9 cellular contexts compared by ENCODE assay signal in the genomic region with DNA sequence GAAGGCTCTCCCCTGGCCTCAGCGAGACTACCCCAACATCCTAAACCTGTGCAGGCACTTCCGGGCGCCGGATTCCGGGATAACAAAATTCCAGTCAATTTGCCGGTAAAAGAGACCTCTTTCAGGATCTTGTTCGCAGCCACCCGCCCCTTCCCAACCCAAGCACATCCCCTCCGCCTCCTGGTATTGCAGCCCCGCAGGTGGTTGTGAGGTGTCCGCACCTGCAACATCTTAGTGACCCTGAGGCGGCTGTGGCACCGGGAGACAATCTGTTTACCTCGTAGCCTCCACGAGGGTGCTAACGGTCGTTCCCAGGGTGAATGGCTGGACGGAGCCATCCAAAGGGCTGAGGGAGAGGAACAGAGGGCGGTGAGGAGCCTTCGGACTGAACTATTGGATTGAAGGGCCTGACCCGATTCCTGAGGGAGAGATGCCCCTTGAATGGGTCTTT. TPM values are rescaled to one million over a fixed set of nuclear protein-coding genes. Genes with fewer than 3 reads are reported as not detected.
DNase-seq lines count a peak whose midpoint lies in the region; ATAC-seq and TF ChIP-seq lines count a peak whose summit lies in the region.
"Had no signal": no experiment of that assay in that cellular context is flagged by ENCODE, and none has a peak within 500 bp of the region (broad histone marks: within the 10 kb centered on the region; RNA-seq: fewer than 3 reads in every experiment).

No MANE protein-coding gene starts in this region.

- H3K4me3 ChIP-seq in astrocyte of the spinal cord (ENCODE audit: low read depth, low read length) (peak overlapping the region; percentile 39), right lobe of liver (peak overlapping the region; percentile 56 to 60 (median 57)), transverse colon (peak overlapping the region; percentile 26 to 60 (median 48))

- no peak for TF ChIP-seq POLR2A in right lobe of liver (IDR thresholded peaks at IDR 0.05)
- no peak for TF ChIP-seq POLR2A in transverse colon (IDR thresholded peaks at IDR 0.05)

- no peak overlapping the region for H3K27ac Mint-ChIP-seq in activated naive CD4-positive, alpha-beta T cell treated with anti-CD3 and anti-CD28 coated beads, Interleukin-2, amount 50 U/mL, for 24 hours

- peak; percentile 4 to 13 (median 7) for ATAC-seq in right lobe of liver

- H3K27me3 Mint-ChIP-seq in activated naive CD4-positive, alpha-beta T cell treated with anti-CD3 and anti-CD28 coated beads, Interleukin-2, amount 50 U/mL, for 24 hours: peaks cover 44% of the 10 kb centered on the region

- in situ Hi-C loops in astrocyte of the spinal cord (cut with HindIII; ENCODE audit: low sequenced_read_pairs): no loop called here
- in situ Hi-C loops in transverse colon (cut with MboI; ENCODE audit: low pct_ligation_motif_present in 1 of 4, low pct_unique_long_range_greater_than_20kb in 1 of 4, low sequenced_read_pairs in 3 of 4): no loop called here

- H3K9me3 ChIP-seq in right lobe of liver (no peaks in the 10 kb centered on the region), transverse colon (no peaks in the 10 kb centered on the region)

- H3K4me1 ChIP-seq in right lobe of liver: peaks cover 0 to 38% (median 2%) of the 10 kb centered on the region in 4 donors
- peaks cover 0 to 35% (median 4%) of the 10 kb centered on the region in 4 donors for H3K4me1 ChIP-seq in transverse colon

- H3K4me1 Mint-ChIP-seq in activated naive CD4-positive, alpha-beta T cell treated with anti-CD3 and anti-CD28 coated beads, Interleukin-2, amount 50 U/mL, for 24 hours: peaks cover 5% of the 10 kb centered on the region

- H3K36me3 Mint-ChIP-seq in activated naive CD4-positive, alpha-beta T cell treated with anti-CD3 and anti-CD28 coated beads, Interleukin-2, amount 50 U/mL, for 24 hours: no peaks in the 10 kb centered on the region

- intact Hi-C loops in right lobe of liver (cut with DNase I) (no loop called here), transverse colon (cut with DNase I; ENCODE audit: low total_unique reads) (no loop called here)

- TF ChIP-seq CTCF in astrocyte of the spinal cord (IDR thresholded peaks at IDR 0.05; ENCODE audit: low read depth, low read length) (no peak), right lobe of liver (IDR thresholded peaks at IDR 0.05) (no peak), transverse colon (IDR thresholded peaks at IDR 0.05) (no peak)

- peak overlapping the region; percentile 49 for H3K4me3 Mint-ChIP-seq in activated naive CD4-positive, alpha-beta T cell treated with anti-CD3 and anti-CD28 coated beads, Interleukin-2, amount 50 U/mL, for 24 hours

- H3K27ac ChIP-seq in right lobe of liver: peak overlapping the region; percentile 90 to 92 (median 92)
- peak overlapping the region; percentile 79 to 84 (median 84) for H3K27ac ChIP-seq in transverse colon

- H3K9me3 Mint-ChIP-seq in activated naive CD4-positive, alpha-beta T cell treated with anti-CD3 and anti-CD28 coated beads, Interleukin-2, amount 50 U/mL, for 24 hours: no peaks in the 10 kb centered on the region

- DNase-seq in activated naive CD4-positive, alpha-beta T cell (lab: John Stamatoyannopoulos, UW): no peak
- DNase-seq in astrocyte of the spinal cord (ENCODE audit: low read depth, low spot score) (no peak), right lobe of liver (peak in 1 of 3 donors; percentile 50), transverse colon (no peak), OCI-M1 (lab: John Stamatoyannopoulos, UW) (no peak), hepatic stellate cell (ENCODE audit: low spot score) (no peak), COLO829 (ENCODE audit: low spot score) (no peak)
- DNase-seq: cortex of kidney had no signal

- WGBS in right lobe of liver (ENCODE audit: insufficient coverage, low coverage, low lambda C conversion rate, missing lambda C conversion rate): 15% methylated on average over 4 of the region's 21 CpGs
- 13% methylated on average over 21 of the region's 21 CpGs; no CpG with 5 or more reads in 1 of the 2 donors for WGBS in transverse colon (ENCODE audit: low coverage in 1 of 2), 2 donors

- H3K36me3 ChIP-seq in right lobe of liver (peaks cover 0 to 4% (median 0%) of the 10 kb centered on the region in 4 donors), transverse colon (no peaks in the 10 kb centered on the region)

- H3K27me3 ChIP-seq in right lobe of liver: no peaks in the 10 kb centered on the region
- peaks cover 70% of the 10 kb centered on the region for H3K27me3 ChIP-seq in transverse colon

- TF ChIP-seq EP300 in transverse colon (IDR thresholded peaks at IDR 0.05; ENCODE audit: low read depth): no peak

RNA-seq across cellular contexts. Expression of gene NR5A2, which starts 2.1 kb away (rescaled TPM):
- 10 to 100 TPM; 20.4 to 35.0 (median 28.5) TPM for total RNA-seq in right lobe of liver
- 10 to 100 TPM; 75.4 to 92.6 (median 85.4) TPM for total RNA-seq in transverse colon
